Comparison of ENCODE assay signal across 8 cellular contexts in genomic region chr1:218350909-218351616, GRCh38.
DNase-seq lines count a peak whose midpoint lies in the region; ATAC-seq and TF ChIP-seq lines count a peak whose summit lies in the region.

No MANE protein-coding gene starts in this region.

- H3K27ac Mint-ChIP-seq in activated naive CD4-positive, alpha-beta T cell treated with anti-CD3 and anti-CD28 coated beads, Interleukin-2, amount 10 ng/mL, durations not matched to agents 7 days and 5 days, result no peak overlapping the region
- peak overlapping the region in 2 of 3 experiments; percentile 78 to 93 for H3K27ac Mint-ChIP-seq in nephron

- peak; percentile 20 for ATAC-seq in HG03460 (IDR thresholded peaks at IDR 0.05; ENCODE audit: unreplicated experiment)

- no peak for DNase-seq in activated naive CD4-positive, alpha-beta T cell treated with anti-CD3 and anti-CD28 coated beads, Interleukin-2, amount 10 ng/mL, durations not matched to agents 7 days and 5 days
- no peak for DNase-seq in activated naive CD4-positive, alpha-beta T cell (lab: John Stamatoyannopoulos, UW)
- DNase-seq in astrocyte of the hippocampus (ENCODE audit: low read depth, low spot score) (peak; percentile 73), GF-D8 (lab: John Stamatoyannopoulos, UW) (no peak), NCI-H2029 (lab: John Stamatoyannopoulos, UW) (no peak), HuH-7 (ENCODE audit: low spot score) (no peak)

- no peaks in the 10 kb centered on the region for H3K9me3 Mint-ChIP-seq in activated naive CD4-positive, alpha-beta T cell treated with anti-CD3 and anti-CD28 coated beads, Interleukin-2, amount 10 ng/mL, durations not matched to agents 7 days and 5 days
- H3K9me3 Mint-ChIP-seq in nephron, result no peaks in the 10 kb centered on the region

- peaks cover 23% of the 10 kb centered on the region for H3K4me1 Mint-ChIP-seq in activated naive CD4-positive, alpha-beta T cell treated with anti-CD3 and anti-CD28 coated beads, Interleukin-2, amount 10 ng/mL, durations not matched to agents 7 days and 5 days
- peaks cover 52% of the 10 kb centered on the region for H3K4me1 Mint-ChIP-seq in nephron

- TF ChIP-seq CTCF in nephron (IDR thresholded peaks at IDR 0.05; ENCODE audit: unreplicated experiment in 3 of 3), result no peak

- peak overlapping the region; percentile 42 for H3K4me3 Mint-ChIP-seq in activated naive CD4-positive, alpha-beta T cell treated with anti-CD3 and anti-CD28 coated beads, Interleukin-2, amount 10 ng/mL, durations not matched to agents 7 days and 5 days
- H3K4me3 Mint-ChIP-seq in nephron, result peak overlapping the region in 2 of 3 experiments; percentile 65 to 78

- H3K36me3 Mint-ChIP-seq in activated naive CD4-positive, alpha-beta T cell treated with anti-CD3 and anti-CD28 coated beads, Interleukin-2, amount 10 ng/mL, durations not matched to agents 7 days and 5 days, result no peaks in the 10 kb centered on the region
- H3K36me3 Mint-ChIP-seq in nephron (ENCODE audit: low read depth), result peaks cover 17% of the 10 kb centered on the region

- CTCF ChIA-PET in activated naive CD4-positive, alpha-beta T cell treated with anti-CD3 and anti-CD28 coated beads, Interleukin-2, amount 10 ng/mL, durations not matched to agents 7 days and 5 days (lab: Charles Lee), result no interaction called here

- peaks cover 27% of the 10 kb centered on the region for H3K27me3 Mint-ChIP-seq in activated naive CD4-positive, alpha-beta T cell treated with anti-CD3 and anti-CD28 coated beads, Interleukin-2, amount 10 ng/mL, durations not matched to agents 7 days and 5 days
- H3K27me3 Mint-ChIP-seq in nephron (ENCODE audit: low read depth), result peaks cover 13% of the 10 kb centered on the region
